Comparison of ENCODE assay signal across 8 cellular contexts in the genomic region with DNA sequence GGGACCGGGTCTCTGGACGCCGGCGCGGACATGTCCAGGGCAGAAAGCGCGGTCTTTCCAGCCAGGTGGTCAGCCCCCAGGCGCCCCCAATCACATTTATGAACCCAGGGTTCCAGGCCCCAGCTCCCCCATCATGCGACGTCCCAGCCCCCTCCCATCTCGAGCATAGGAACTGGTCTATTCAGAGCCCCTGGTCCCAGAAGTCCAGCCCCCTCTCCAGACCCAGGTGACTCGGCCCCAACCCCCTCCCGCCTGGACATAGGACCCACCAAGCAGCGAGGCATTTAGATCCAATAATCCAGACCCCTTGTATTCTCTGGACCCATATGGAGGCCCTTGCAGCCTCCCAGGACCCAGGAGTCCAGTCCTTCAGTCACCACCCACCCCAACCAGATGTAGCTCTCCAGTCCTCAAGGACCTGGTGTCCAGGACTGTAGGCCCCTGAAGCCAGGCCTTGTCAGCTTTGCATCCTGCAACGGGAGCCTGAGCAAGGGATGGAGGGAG. TPM values are rescaled to one million over a fixed set of nuclear protein-coding genes. Genes with fewer than 3 reads are reported as not detected.
DNase-seq lines count a peak whose midpoint lies in the region; ATAC-seq and TF ChIP-seq lines count a peak whose summit lies in the region.

No MANE protein-coding gene starts in this region.

- TF ChIP-seq CTCF in BJ (IDR thresholded peaks at IDR 0.05; ENCODE audit: insufficient read depth, low read depth, low read length) (no peak), KMS-11 (conservative IDR thresholded peaks at IDR 0.05; ENCODE audit: low read depth, low read length) (no peak), colonic mucosa (IDR thresholded peaks at IDR 0.05) (no peak), neural progenitor cell (IDR thresholded peaks at IDR 0.05) (no peak)

- peaks cover 24% of the 10 kb centered on the region for H3K36me3 Mint-ChIP-seq in neural progenitor cell

- peak overlapping the region; percentile 24 for H3K4me2 ChIP-seq in KMS-11
- peak overlapping the region; percentile 90 for H3K4me2 ChIP-seq in neural progenitor cell

- peaks cover 15% of the 10 kb centered on the region for H3K27me3 Mint-ChIP-seq in neural progenitor cell (ENCODE audit: insufficient read depth, low read depth)

- H3K4me3 ChIP-seq in BJ (ENCODE audit: low read depth, low read length) (peak overlapping the region; percentile 33), KMS-11 (IDR thresholded peaks at IDR 0.05; ENCODE audit: insufficient read depth, low read depth, low read length) (no peak overlapping the region), colonic mucosa (peak overlapping the region; percentile 39), neural progenitor cell (peak overlapping the region; percentile 74)

- peaks cover 33% of the 10 kb centered on the region for H3F3A ChIP-seq in neural progenitor cell (ENCODE audit: low read depth)

- H3K4me1 ChIP-seq in KMS-11 (ENCODE audit: low read depth, poor library complexity, severe bottlenecking) (peaks cover 5% of the 10 kb centered on the region), colonic mucosa (peaks cover 7% of the 10 kb centered on the region), neural progenitor cell (peaks cover 8% of the 10 kb centered on the region)

- H3K36me3 ChIP-seq in BJ (ENCODE audit: control insufficient read depth, insufficient read depth, low read length) (no peaks in the 10 kb centered on the region), KMS-11 (ENCODE audit: insufficient read depth) (no peaks in the 10 kb centered on the region), colonic mucosa (no peaks in the 10 kb centered on the region), neural progenitor cell (no peaks in the 10 kb centered on the region)

- H3K27me3 ChIP-seq in BJ (ENCODE audit: control insufficient read depth, insufficient read depth, low read length) (peaks cover 6% of the 10 kb centered on the region; the same call in 1 of the 2 replicates), KMS-11 (ENCODE audit: insufficient read depth, low read depth) (peaks cover 56% of the 10 kb centered on the region), colonic mucosa (peaks cover 11% of the 10 kb centered on the region), neural progenitor cell (no peaks in the 10 kb centered on the region)

- intact Hi-C loops in colonic mucosa (cut with DNase I), result no loop called here

- no peak for ATAC-seq in HG02678 (IDR thresholded peaks at IDR 0.05; ENCODE audit: unreplicated experiment)

- no peak overlapping the region for H3K9ac ChIP-seq in KMS-11
- H3K9ac ChIP-seq in colonic mucosa (ENCODE audit: low read depth in 2 of 2, low read length in 2 of 2), result no peak overlapping the region
- no peak overlapping the region for H3K9ac ChIP-seq in neural progenitor cell

- no peak for DNase-seq in BJ (ENCODE audit: low read depth)
- DNase-seq in colonic mucosa, result no peak
- no peak for DNase-seq in neural progenitor cell (ENCODE audit: low spot score)
- DNase-seq in NCI-H1436 treated with DMSO at 0.1 percent for 48 hours (lab: John Stamatoyannopoulos, UW), result no peak
- no peak for DNase-seq in NCI-H1105 (lab: John Stamatoyannopoulos, UW)
- DNase-seq in SHP77 (lab: John Stamatoyannopoulos, UW), result no peak

- H2AFZ ChIP-seq in KMS-11 (ENCODE audit: low read depth) (peak overlapping the region; percentile 54; the same call in 1 of the 2 replicates), neural progenitor cell (replicated peaks) (no peak overlapping the region)

- peaks cover 2% of the 10 kb centered on the region for H3K9me3 Mint-ChIP-seq in neural progenitor cell

- POLR2A ChIA-PET in BJ (lab: Charles Lee), result no interaction called here

- H3K9me3 ChIP-seq in colonic mucosa, result no peaks in the 10 kb centered on the region
- no peaks in the 10 kb centered on the region for H3K9me3 ChIP-seq in neural progenitor cell (ENCODE audit: low read depth)

- no peaks in the 10 kb centered on the region for H3K79me2 ChIP-seq in KMS-11 (ENCODE audit: insufficient read depth, low read depth)
- no peaks in the 10 kb centered on the region for H3K79me2 ChIP-seq in neural progenitor cell (ENCODE audit: low read depth)

- H3K4me3 Mint-ChIP-seq in neural progenitor cell, result peak overlapping the region; percentile 95

- CTCF ChIA-PET in BJ (lab: Yijun Ruan, JAX), result interaction anchor here (1.4 kb wide), 1 partner anchor 11 kb away, joined by 6 read pairs; no protein-coding TSS in a partner anchor

- H3K27ac ChIP-seq in KMS-11, result no peak overlapping the region
- no peak overlapping the region for H3K27ac ChIP-seq in colonic mucosa
- no peak overlapping the region for H3K27ac ChIP-seq in neural progenitor cell

- H4K20me1 ChIP-seq in KMS-11 (ENCODE audit: insufficient read depth) (no peaks in the 10 kb centered on the region), neural progenitor cell (ENCODE audit: low read depth) (no peaks in the 10 kb centered on the region)

- H3K27ac Mint-ChIP-seq in neural progenitor cell, result peak overlapping the region; percentile 92

- peaks cover 19% of the 10 kb centered on the region for H3K4me1 Mint-ChIP-seq in neural progenitor cell

RNA-seq across cellular contexts. Expression of gene APLP1, which starts 0.5 kb away (rescaled TPM):
- 6.6 and 11.4 TPM in 2 replicates for polyA plus RNA-seq in BJ (2011; rRNA removed)
- polyA minus RNA-seq in BJ (2011; rRNA and poly(A)+ RNA removed), result 3.3 and 6.7 TPM in 2 replicates
- total RNA-seq in colonic mucosa (1 to 10 TPM; 2.6 to 3.7 TPM), neural progenitor cell (ENCODE audit: low replicate concordance) (89.5 and 191 TPM in 2 replicates)

RNA-seq across cellular contexts. Expression of gene KIRREL2, which starts 12.2 kb away (rescaled TPM):
- polyA plus RNA-seq in BJ (2011; rRNA removed), result 0.05 TPM in 1 of 2 replicates, not detected in the other
- not detected in 2 replicates for polyA minus RNA-seq in BJ (2011; rRNA and poly(A)+ RNA removed)
- total RNA-seq in colonic mucosa (under 1 TPM in 1 of 2 donors, not detected in 1; 0.13 TPM), neural progenitor cell (ENCODE audit: low replicate concordance) (2.4 and 5.5 TPM in 2 replicates)

RNA-seq across cellular contexts. Expression of gene NPHS1, which starts 16.6 kb away (rescaled TPM):
- polyA plus RNA-seq in BJ (2011; rRNA removed), result not detected in 2 replicates
- not detected in 2 replicates for polyA minus RNA-seq in BJ (2011; rRNA and poly(A)+ RNA removed)
- total RNA-seq in colonic mucosa (not detected), neural progenitor cell (ENCODE audit: low replicate concordance) (0.40 and 0.62 TPM in 2 replicates)

RNA-seq across cellular contexts. Expression of gene NFKBID, which starts 31.5 kb away (rescaled TPM):
- 2.9 and 4.9 TPM in 2 replicates for polyA plus RNA-seq in BJ (2011; rRNA removed)
- polyA minus RNA-seq in BJ (2011; rRNA and poly(A)+ RNA removed), result 5.9 and 11.1 TPM in 2 replicates
- total RNA-seq in colonic mucosa (10 to 100 TPM in 1 of 2 donors, 1 to 10 TPM in 1; 8.6 to 11.2 TPM), neural progenitor cell (ENCODE audit: low replicate concordance) (1.3 and 4.7 TPM in 2 replicates)

RNA-seq across cellular contexts. Expression of gene HCST, which starts 33.5 kb away (rescaled TPM):
- 0.74 and 1.2 TPM in 2 replicates for polyA plus RNA-seq in BJ (2011; rRNA removed)
- 1.4 TPM in 1 of 2 replicates, not detected in the other for polyA minus RNA-seq in BJ (2011; rRNA and poly(A)+ RNA removed)
- total RNA-seq in colonic mucosa (1 to 10 TPM; 2.4 to 4.8 TPM), neural progenitor cell (ENCODE audit: low replicate concordance) (not detected in 2 replicates)

Comparison
In these comparisons a context has a peak if more than half of its experiments do, and no peak if none do; other contexts are left out.
1. RNA of gene APLP1, which starts 0.5 kb away (total RNA-seq): 89.5 to 191 TPM in neural progenitor cell; 2.6 to 3.7 TPM in colonic mucosa; every median in the first group is over 10 times any median in the second.